Comparison of ENCODE assay signal across 23 cellular contexts in the genomic region with DNA sequence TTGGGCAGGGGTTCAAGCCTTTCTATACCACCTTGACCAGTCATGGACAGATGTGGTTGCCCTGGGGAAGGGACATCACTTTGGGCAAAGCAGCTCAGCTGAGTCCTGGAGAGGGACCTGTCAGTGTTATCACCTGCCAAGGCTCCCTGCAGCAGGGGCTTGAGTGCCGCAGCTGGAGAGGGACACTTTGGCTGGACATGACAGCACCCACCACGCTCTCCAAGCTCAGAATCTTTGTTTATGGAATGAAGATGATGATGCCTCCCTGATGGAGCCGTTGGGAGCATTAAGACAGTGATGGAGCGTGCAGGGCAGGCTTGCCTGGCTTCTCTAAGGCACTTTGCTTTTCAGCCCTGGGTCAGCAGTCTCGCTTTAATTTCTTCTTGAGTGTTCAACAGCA. TPM values are rescaled to one million over a fixed set of nuclear protein-coding genes. Genes with fewer than 3 reads are reported as not detected.
"Had no signal": no experiment of that assay in that cellular context is flagged by ENCODE, and none has a peak within 500 bp of the region (broad histone marks: within the 10 kb centered on the region; RNA-seq: fewer than 3 reads in every experiment).

No MANE protein-coding gene starts in this region.

- H3K9me3 ChIP-seq: SJSA1 had no signal

- H3K4me3 ChIP-seq: SJSA1, SK-N-MC had no signal

- DNase-seq: KBM-7, MV-4-11, NCI-H1048, NCI-H1105, NCI-H1417, NCI-H1436 treated with DMSO at 0.1 percent for 48 hours, NCI-H1694, NCI-H187 treated with DMSO at 0.1 percent for 48 hours, NCI-H2029 treated with DMSO at 0.1 percent for 48 hours, NCI-H2107, NCI-H2227 treated with DMSO at 0.1 percent for 48 hours, NCI-H510A, NCI-H524 treated with DMSO at 0.1 percent for 48 hours, NCI-H69, NCI-H774, Right ventricle myocardium superior, RPMI8226, SIG-M5 had no signal

- H3K36me3 ChIP-seq: SJSA1 had no signal

- H3K27ac ChIP-seq: HL-60, SJSA1, SK-N-MC had no signal

- FAIRE-seq: HTR-8/SVneo, RCC 7860 had no signal

RNA-seq across cellular contexts. Expression of gene TFCP2L1, which starts 4.3 kb away (rescaled TPM):
- total RNA-seq: SJSA1 had no signal
